In genomic region chr3:195681458-195682103, GRCh38 we compare ENCODE assay signal across 5 cellular contexts. TPM values are rescaled to one million over a fixed set of nuclear protein-coding genes. Genes with fewer than 3 reads are reported as not detected.
DNase-seq lines count a peak whose midpoint lies in the region; ATAC-seq and TF ChIP-seq lines count a peak whose summit lies in the region.
"Not testable (repeated sequence)": the region's sequence is repeated elsewhere in the genome, so short reads cannot be mapped to it uniquely, and the experiment has no call there.

No MANE protein-coding gene starts in this region.

- CTCF ChIA-PET in Panc1 (lab: Charles Lee): not testable (repeated sequence)

- not testable (repeated sequence) for H3K4me3 ChIP-seq in Panc1 (ENCODE audit: low read depth in 2 of 2, low read length in 2 of 2); mucosa of descending colon; transverse colon

- not testable (repeated sequence) for H3K4me1 ChIP-seq in Panc1 (ENCODE audit: control insufficient read depth, insufficient read depth, low read length)
- H3K4me1 ChIP-seq in mucosa of descending colon (ENCODE audit: low read depth): peaks cover 17% of the 10 kb centered on the region
- peaks cover 0 to 23% (median 16%) of the 10 kb centered on the region in 4 donors for H3K4me1 ChIP-seq in transverse colon

- not testable (repeated sequence) for H3K36me3 ChIP-seq in Panc1 (ENCODE audit: control insufficient read depth, insufficient read depth, low read length)
- H3K36me3 ChIP-seq in mucosa of descending colon (ENCODE audit: low read depth) (peaks cover 12% of the 10 kb centered on the region), transverse colon (peaks cover 0 to 25% (median 12%) of the 10 kb centered on the region in 4 donors)

- ATAC-seq in Panc1 (0 out of 2 replicates have a peak, but pooled peaks have one; percentile 24), esophagus mucosa (peak; percentile 25), left lobe of liver (peak; percentile 78), mucosa of descending colon (peak; percentile 67)

- not testable (repeated sequence) for H3K9me3 ChIP-seq in Panc1 (ENCODE audit: control insufficient read depth, insufficient read depth, low read depth, low read length); mucosa of descending colon; transverse colon

- POLR2A ChIA-PET in Panc1 (lab: Charles Lee): not testable (repeated sequence)

- WGBS in transverse colon (ENCODE audit: low coverage in 1 of 2), 2 donors: 27 to 59% methylated on average over 3 to 5 of the region's 24 CpGs

- in situ Hi-C loops in Panc1 (cut with HindIII; ENCODE audit: low pct_unique_long_range_greater_than_20kb, low sequenced_read_pairs); transverse colon (cut with MboI; ENCODE audit: low pct_ligation_motif_present in 1 of 4, low pct_unique_long_range_greater_than_20kb in 1 of 4, low sequenced_read_pairs in 3 of 4): not testable (repeated sequence)

- not testable (repeated sequence) for H3K27me3 ChIP-seq in Panc1 (ENCODE audit: control insufficient read depth, insufficient read depth, low read length); transverse colon

- not testable (repeated sequence) for BruUV-seq in Panc1 (replicated peaks; lab: Mats Ljungman, UMichigan)

- not testable (repeated sequence) for H3K27ac ChIP-seq in Panc1 (ENCODE audit: low read length)
- H3K27ac ChIP-seq in transverse colon: peak overlapping the region; percentile 72 to 83 (median 74)

- not testable (repeated sequence) for TF ChIP-seq POLR2A in transverse colon (IDR thresholded peaks at IDR 0.05)

- intact Hi-C loops in Panc1 (cut with micrococcal nuclease; ENCODE audit: unreplicated experiment); mucosa of descending colon (cut with DNase I, micrococcal nuclease); transverse colon (cut with DNase I; ENCODE audit: low total_unique reads): not testable (repeated sequence)

- not testable (repeated sequence) for TF ChIP-seq EP300 in transverse colon (IDR thresholded peaks at IDR 0.05; ENCODE audit: low read depth)

- TF ChIP-seq CTCF in Panc1 (IDR thresholded peaks at IDR 0.05); mucosa of descending colon (IDR thresholded peaks at IDR 0.05); transverse colon (IDR thresholded peaks at IDR 0.05): not testable (repeated sequence)

- DNase-seq in Panc1 (ENCODE audit: low read depth, low spot score); left lobe of liver (ENCODE audit: low spot score); mucosa of descending colon; transverse colon: not testable (repeated sequence)

RNA-seq across cellular contexts. Expression of gene MUC20, which starts 39.2 kb away (rescaled TPM):
- total RNA-seq in Panc1 (2021; ENCODE audit: unreplicated experiment) (not detected), esophagus mucosa (34.9 TPM), left lobe of liver (29.6 TPM), mucosa of descending colon (100 to 1,000 TPM in 2 of 3 donors, 10 to 100 TPM in 1; 29.5 to 147 (median 112) TPM), transverse colon (100 to 1,000 TPM in 3 of 4 donors, 10 to 100 TPM in 1; 65.9 to 321 (median 131) TPM)
- not detected for polyA plus RNA-seq in Panc1 (2012; ENCODE audit: insufficient read length)

Comparison
In these comparisons a context has a peak if more than half of its experiments do, and no peak if none do; other contexts are left out.
1. ATAC-seq: peak in every context shown above with its lines; median percentile 78 in left lobe of liver; 67 in mucosa of descending colon; 25 in esophagus mucosa; 24 in Panc1.
2. RNA of gene MUC20, which starts 39.2 kb away (total RNA-seq): 65.9 to 321 TPM in transverse colon, 29.5 to 147 TPM in mucosa of descending colon, 34.9 TPM in esophagus mucosa (single experiment) and 29.6 TPM in left lobe of liver (single experiment); not detected in Panc1 (single experiment); every median in the first group is over 10 times any median in the second.